ENCODE assay signal across 23 cellular contexts in the genomic region with DNA sequence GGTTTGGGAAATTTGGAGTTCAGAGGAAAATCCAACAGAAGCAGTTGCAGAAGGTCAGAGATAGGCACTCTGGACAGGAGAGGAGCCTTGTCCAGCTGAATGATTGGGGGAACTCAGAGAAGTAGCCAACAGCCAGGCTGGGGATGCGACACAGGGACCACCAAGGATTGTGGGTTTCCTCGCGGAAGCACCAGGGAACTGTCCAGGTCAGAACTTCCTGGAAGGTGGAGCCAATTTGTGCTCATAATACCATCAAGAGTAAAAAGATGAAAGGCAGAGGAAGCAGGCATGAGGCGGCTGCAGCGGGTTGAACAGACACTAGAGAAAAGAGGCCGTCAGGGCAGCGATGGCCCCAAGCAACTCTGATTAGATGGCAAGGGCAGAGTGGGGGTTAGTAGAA. TPM values are rescaled to one million over a fixed set of nuclear protein-coding genes. Genes with fewer than 3 reads are reported as not detected.
"Had no signal": no experiment of that assay in that cellular context is flagged by ENCODE, and none has a peak within 500 bp of the region (broad histone marks: within the 10 kb centered on the region; RNA-seq: fewer than 3 reads in every experiment).

No MANE protein-coding gene starts in this region.

- DNase-seq: cortex of kidney; effector memory CD8-positive, alpha-beta T cell; erythroblast; esophagus squamous epithelium; foreskin melanocyte; glutamatergic neuron; heart right ventricle; hippocampal formation; islet precursor cell; mesenchymal stem cell; mucosa of descending colon; naive B cell; stimulated activated CD4-positive, alpha-beta T cell treated with anti-CD3 and anti-CD28 coated beads, Interleukin-4, amount 100 ng/mL, for 4 hours; stimulated activated naive B cell treated with anti-CD40 and anti-IgM and Interleukin-4, amounts not matched to agents 10 μg/mL and 1 μg/mL and 100 μg/mL, for 72 hours; upper lobe of left lung had no signal

- H3K27me3 ChIP-seq: upper lobe of left lung had no signal

- H3K9me3 ChIP-seq: esophagus squamous epithelium, mucosa of descending colon, thoracic aorta had no signal

- FAIRE-seq: endometrium, urothelium cell line had no signal

- H3K4me3 ChIP-seq: esophagus squamous epithelium, heart right ventricle, mucosa of descending colon, thoracic aorta, tibial nerve, upper lobe of left lung had no signal

- ATAC-seq: effector memory CD8-positive, alpha-beta T cell; heart right ventricle; left lobe of liver; mucosa of descending colon; natural killer cell treated with Interleukin-12 subunit alpha and Interleukin-12 subunit beta and Interleukin-15 and Interleukin-18, amount 100 ng/mL, for 72 hours; sciatic nerve; stimulated activated naive B cell treated with anti-CD40 and anti-IgM and Interleukin-4, amounts not matched to agents 10 μg/mL and 1 μg/mL and 100 μg/mL, for 72 hours had no signal

- H3K36me3 ChIP-seq: esophagus squamous epithelium, heart right ventricle, thoracic aorta, tibial nerve, upper lobe of left lung had no signal

- H3K4me1 ChIP-seq: esophagus squamous epithelium, heart right ventricle, parathyroid adenoma, tibial nerve had no signal

- H3K9ac ChIP-seq: parathyroid adenoma had no signal

- H3K27ac ChIP-seq: esophagus squamous epithelium, heart right ventricle, parathyroid adenoma, thoracic aorta, tibial nerve, upper lobe of left lung had no signal

RNA-seq across cellular contexts. Expression of a gene that starts 33.7 kb away (rescaled TPM):
- total RNA-seq: left lobe of liver; natural killer cell treated with Interleukin-12 subunit alpha and Interleukin-12 subunit beta and Interleukin-15 and Interleukin-18, amount 100 ng/mL, for 72 hours had no signal
